In the genomic region with DNA sequence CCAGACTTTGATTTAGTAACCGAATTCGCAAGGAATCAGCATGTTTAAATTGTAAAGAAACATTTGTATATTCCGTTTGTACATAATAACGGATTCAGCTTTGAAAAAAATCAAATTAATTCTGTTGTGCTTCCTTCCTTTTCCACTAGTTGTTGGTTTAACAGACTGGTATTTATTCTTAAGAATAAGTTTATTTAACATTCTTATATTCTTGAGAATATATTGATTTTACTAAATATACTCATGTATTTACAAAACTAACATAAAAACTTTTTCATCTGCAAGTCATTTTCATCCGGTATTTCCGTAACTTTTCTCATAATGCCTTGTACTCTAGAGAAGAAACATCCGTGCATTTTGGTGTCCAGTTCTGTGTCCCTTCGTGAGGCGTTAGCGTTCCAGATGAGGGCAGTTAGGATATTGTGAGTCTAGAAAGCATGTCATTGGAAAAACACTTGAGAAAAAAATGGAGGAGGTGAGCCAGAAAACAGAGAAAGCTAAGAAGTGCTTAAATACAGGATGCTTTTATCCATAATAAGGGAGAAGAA, we compare ENCODE assay signal across 1 cellular context.
TF ChIP-seq lines count a peak whose summit lies in the region.

No MANE protein-coding gene starts in this region.

TF ChIP-seq in IMR-90, 13 proteins besides CTCF, POLR2A, EP300 and RAD21 (continued from another document):
- TF ChIP-seq, protein P1, sequence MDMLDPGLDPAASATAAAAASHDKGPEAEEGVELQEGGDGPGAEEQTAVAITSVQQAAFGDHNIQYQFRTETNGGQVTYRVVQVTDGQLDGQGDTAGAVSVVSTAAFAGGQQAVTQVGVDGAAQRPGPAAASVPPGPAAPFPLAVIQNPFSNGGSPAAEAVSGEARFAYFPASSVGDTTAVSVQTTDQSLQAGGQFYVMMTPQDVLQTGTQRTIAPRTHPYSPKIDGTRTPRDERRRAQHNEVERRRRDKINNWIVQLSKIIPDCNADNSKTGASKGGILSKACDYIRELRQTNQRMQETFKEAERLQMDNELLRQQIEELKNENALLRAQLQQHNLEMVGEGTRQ (IDR thresholded peaks at IDR 0.05; ENCODE audit: low read depth, low read length), result no peak
- TF ChIP-seq RFX5 (IDR thresholded peaks at IDR 0.05; ENCODE audit: low read depth, low read length) (no peak), MAFK (IDR thresholded peaks at IDR 0.05; ENCODE audit: low read depth, low read length) (no peak), NFE2L2 (IDR thresholded peaks at IDR 0.05; ENCODE audit: low read depth, low read length) (no peak), RCOR1 (IDR thresholded peaks at IDR 0.05; ENCODE audit: insufficient replicate concordance, low read length) (no peak)
- TF ChIP-seq, protein P2, sequence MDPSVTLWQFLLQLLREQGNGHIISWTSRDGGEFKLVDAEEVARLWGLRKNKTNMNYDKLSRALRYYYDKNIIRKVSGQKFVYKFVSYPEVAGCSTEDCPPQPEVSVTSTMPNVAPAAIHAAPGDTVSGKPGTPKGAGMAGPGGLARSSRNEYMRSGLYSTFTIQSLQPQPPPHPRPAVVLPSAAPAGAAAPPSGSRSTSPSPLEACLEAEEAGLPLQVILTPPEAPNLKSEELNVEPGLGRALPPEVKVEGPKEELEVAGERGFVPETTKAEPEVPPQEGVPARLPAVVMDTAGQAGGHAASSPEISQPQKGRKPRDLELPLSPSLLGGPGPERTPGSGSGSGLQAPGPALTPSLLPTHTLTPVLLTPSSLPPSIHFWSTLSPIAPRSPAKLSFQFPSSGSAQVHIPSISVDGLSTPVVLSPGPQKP (IDR thresholded peaks at IDR 0.05; ENCODE audit: borderline replicate concordance, low read depth, low read length), result no peak
